8 cellular contexts compared by ENCODE assay signal in the genomic region with DNA sequence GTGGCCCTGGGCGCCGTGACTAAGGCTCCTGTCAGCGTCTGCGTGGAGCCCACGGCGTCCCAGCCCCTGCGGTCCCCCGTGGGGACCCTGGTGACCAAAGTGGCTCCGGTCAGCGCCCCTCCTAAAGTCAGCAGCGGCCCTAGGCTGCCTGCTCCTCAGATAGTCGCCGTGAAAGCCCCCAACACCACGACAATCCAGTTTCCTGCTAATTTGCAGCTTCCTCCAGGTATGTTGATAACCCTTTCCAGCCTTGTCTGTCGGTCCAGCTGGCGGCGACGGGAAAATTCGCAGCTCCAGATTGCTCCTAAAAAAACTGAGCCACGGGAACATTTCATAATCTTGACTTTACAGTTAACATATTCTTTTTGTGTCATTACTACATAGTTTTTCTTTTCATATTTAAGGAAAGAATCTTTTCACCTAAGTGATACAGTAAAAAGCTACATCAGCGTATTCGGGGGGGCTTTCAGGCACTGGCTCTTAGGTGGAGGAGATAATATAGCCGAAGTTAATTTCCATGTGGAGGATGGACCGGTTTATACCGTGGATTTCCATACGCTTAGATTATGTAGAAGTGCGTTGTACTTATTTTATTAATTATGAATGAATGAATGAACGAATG. TPM values are rescaled to one million over a fixed set of nuclear protein-coding genes. Genes with fewer than 3 reads are reported as not detected.
DNase-seq lines count a peak whose midpoint lies in the region; ATAC-seq and TF ChIP-seq lines count a peak whose summit lies in the region.

No MANE protein-coding gene starts in this region.

- 0 out of 2 replicates have a peak, but pooled peaks cover 6% of the 10 kb centered on the region for H3K4me1 ChIP-seq in SJSA1 (replicated peaks)

- 0 out of 2 replicates have a peak, but pooled peaks cover 3% of the 10 kb centered on the region for H3K36me3 ChIP-seq in SJSA1

- H3K27ac ChIP-seq in AG04450 (ENCODE audit: low read depth, low read length) (no peak overlapping the region), SJSA1 (peak overlapping the region; percentile 24; the same call in 1 of the 2 replicates)

- CTCF ChIA-PET in AG04450 (lab: Charles Lee) = no interaction called here

- ATAC-seq in GM19467 (IDR thresholded peaks at IDR 0.05; ENCODE audit: unreplicated experiment) (peak; percentile 9), HG02870 (IDR thresholded peaks at IDR 0.05; ENCODE audit: unreplicated experiment) (no peak)

- H3K9me3 ChIP-seq in AG04450 (ENCODE audit: control insufficient read depth, insufficient read depth, low read length) (no peaks in the 10 kb centered on the region; the same call in 1 of the 2 replicates), SJSA1 (replicated peaks) (no peaks in the 10 kb centered on the region)

- DNase-seq in AG04450 (ENCODE audit: low read depth, low spot score) (no peak), SJSA1 (ENCODE audit: low read depth in 1 of 2, low spot score in 2 of 2) (no peak), fibroblast of pulmonary artery (ENCODE audit: low read depth) (peak; percentile 16), retinal pigment epithelial cell (ENCODE audit: low read depth) (no peak), NCI-H1930 (lab: John Stamatoyannopoulos, UW) (no peak), AML-193 (lab: John Stamatoyannopoulos, UW) (no peak)

- POLR2A ChIA-PET in AG04450 (lab: Yijun Ruan, JAX) = interaction anchor here (1.2 kb wide), 1 partner anchor 137 kb away, joined by 3 read pairs; a partner anchor contains a TSS

- H3K27me3 ChIP-seq in AG04450 (ENCODE audit: control insufficient read depth, insufficient read depth, low read length) (peaks cover 6% of the 10 kb centered on the region), SJSA1 (replicated peaks) (no peaks in the 10 kb centered on the region)

- TF ChIP-seq CTCF in AG04450 (IDR thresholded peaks at IDR 0.05; ENCODE audit: low read depth, low read length) (no peak), fibroblast of pulmonary artery (IDR thresholded peaks at IDR 0.05; ENCODE audit: low read length, missing control alignments) (no peak), retinal pigment epithelial cell (conservative IDR thresholded peaks at IDR 0.05; ENCODE audit: low read depth, low read length) (no peak)

- H3K4me3 ChIP-seq in AG04450 (ENCODE audit: low read depth, low read length) = peak overlapping the region; percentile 68
- H3K4me3 ChIP-seq in SJSA1 = peak overlapping the region; percentile 65
- peak overlapping the region; percentile 78 for H3K4me3 ChIP-seq in fibroblast of pulmonary artery (replicated peaks; ENCODE audit: low read depth, low read length)
- peak overlapping the region; percentile 74 for H3K4me3 ChIP-seq in retinal pigment epithelial cell (ENCODE audit: low read length)

RNA-seq across cellular contexts. Expression of a gene that starts 0.9 kb away (rescaled TPM):
- 0.32 and 0.40 TPM in 2 replicates for polyA plus RNA-seq in AG04450 (2011; rRNA removed)
- polyA minus RNA-seq in AG04450 (2011; rRNA and poly(A)+ RNA removed) = 0.39 and 0.46 TPM in 2 replicates
- 1.3 and 2.7 TPM in 2 replicates for total RNA-seq in SJSA1 (2014; rRNA removed; shearing (Covaris generic))
